9 cellular contexts compared by ENCODE assay signal in the genomic region with DNA sequence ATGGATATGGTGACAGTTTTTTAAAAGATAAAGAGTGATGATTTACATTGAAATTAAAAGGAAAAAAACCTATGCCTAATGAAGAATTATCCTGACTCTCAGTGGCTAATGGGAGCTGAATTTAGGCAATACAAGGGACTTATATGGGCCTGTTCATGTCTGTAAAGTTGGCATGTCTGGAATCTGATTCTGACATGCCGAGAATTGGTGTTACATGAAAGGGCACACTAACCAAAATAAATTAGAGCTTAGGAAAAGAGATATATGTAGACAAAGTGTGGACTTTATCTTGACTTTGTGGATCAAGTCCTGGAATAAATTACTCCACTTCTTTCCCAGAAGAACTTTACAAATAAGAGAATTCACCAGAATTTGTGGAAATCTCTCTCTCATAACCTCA. TPM values are rescaled to one million over a fixed set of nuclear protein-coding genes. Genes with fewer than 3 reads are reported as not detected.
DNase-seq lines count a peak whose midpoint lies in the region; ATAC-seq and TF ChIP-seq lines count a peak whose summit lies in the region.
"Had no signal": no experiment of that assay in that cellular context is flagged by ENCODE, and none has a peak within 500 bp of the region (broad histone marks: within the 10 kb centered on the region; RNA-seq: fewer than 3 reads in every experiment).

No MANE protein-coding gene starts in this region.

- peaks cover 6 to 24% (median 17%) of the 10 kb centered on the region in 4 donors for H3K4me1 ChIP-seq in liver (ENCODE audit: control insufficient read depth in 4 of 4, insufficient read depth in 4 of 4, low read length in 3 of 4)

- no peak for TF ChIP-seq RAD21 in liver (IDR thresholded peaks at IDR 0.05)

- H3K9me3 ChIP-seq in liver (ENCODE audit: control insufficient read depth in 4 of 4, low read length in 3 of 4), result no peaks in the 10 kb centered on the region

- TF ChIP-seq CTCF in liver (IDR thresholded peaks at IDR 0.05; ENCODE audit: low read depth, low read length, missing input control) (no peak), type B pancreatic cell (conservative IDR thresholded peaks at IDR 0.05) (no peak), RWPE1 (conservative IDR thresholded peaks at IDR 0.05; ENCODE audit: low read depth) (no peak)

- H3K27ac Mint-ChIP-seq in activated T-cell treated with anti-CD3 and anti-CD28 coated beads, Interleukin-2, amount 50 U/mL, for 72 hours, result peak overlapping the region; percentile 98
- H3K27ac Mint-ChIP-seq in type B pancreatic cell, result peak overlapping the region; percentile 99

- peak overlapping the region; percentile 94 to 96 for H3K9ac ChIP-seq in liver (ENCODE audit: low read depth in 1 of 2, low read length in 2 of 2)

- POLR2A ChIA-PET in RWPE1 (lab: Yijun Ruan, JAX; ENCODE audit: low non-redundant PET), result interaction anchor here (1.7 kb wide), 1 partner anchor 10 kb away, joined by 9 read pairs; a partner anchor contains a TSS

- H3K4me3 Mint-ChIP-seq in activated T-cell treated with anti-CD3 and anti-CD28 coated beads, Interleukin-2, amount 50 U/mL, for 72 hours, result peak overlapping the region; percentile 95
- H3K4me3 Mint-ChIP-seq in type B pancreatic cell, result peak overlapping the region; percentile 99

- no peaks in the 10 kb centered on the region for H3K27me3 ChIP-seq in liver (ENCODE audit: control insufficient read depth in 4 of 4, insufficient read depth in 4 of 4, low read length in 3 of 4)

- CTCF ChIA-PET in RWPE1 (lab: Yijun Ruan, JAX), result interaction anchor here (0.6 to 0.9 kb wide), 4 partner anchors 10 to 665 kb away, joined by 3 to 5 read pairs (median 4); no protein-coding TSS in a partner anchor

- no peak for DNase-seq in activated T-cell treated with anti-CD3 and anti-CD28 coated beads, Interleukin-2, amount 50 U/mL, for 72 hours
- DNase-seq in activated T-cell treated with anti-CD3 and anti-CD28 coated beads for 4 hours (no peak), astrocyte of the hippocampus (ENCODE audit: low read depth, low spot score) (peak; percentile 27), type B pancreatic cell (ENCODE audit: extremely low spot score, unreplicated experiment) (no peak), RWPE1 (ENCODE audit: low spot score) (no peak)
- DNase-seq: KG1 had no signal

- WGBS in liver, result 26% methylated on average over 1 of the region's 1 CpG

- peaks cover 11% of the 10 kb centered on the region in 2 donors for H3K36me3 Mint-ChIP-seq in activated T-cell treated with anti-CD3 and anti-CD28 coated beads, Interleukin-2, amount 50 U/mL, for 72 hours (ENCODE audit: insufficient read depth in 2 of 2)
- H3K36me3 Mint-ChIP-seq in type B pancreatic cell, result peaks cover 21% of the 10 kb centered on the region

- no peak for ATAC-seq in activated T-cell treated with anti-CD3 and anti-CD28 coated beads, Interleukin-2, amount 50 U/mL, for 72 hours (replicated peaks in 1 of 2)
- no peak for ATAC-seq in GM18861 (IDR thresholded peaks at IDR 0.05; ENCODE audit: unreplicated experiment)
- no peak for ATAC-seq in HG02588 (IDR thresholded peaks at IDR 0.05; ENCODE audit: unreplicated experiment)

- H3K9me3 Mint-ChIP-seq in activated T-cell treated with anti-CD3 and anti-CD28 coated beads, Interleukin-2, amount 50 U/mL, for 72 hours, result no peaks in the 10 kb centered on the region
- no peaks in the 10 kb centered on the region for H3K9me3 Mint-ChIP-seq in type B pancreatic cell

- H3K27ac ChIP-seq in liver (ENCODE audit: low read depth in 1 of 2, low read length in 2 of 2) (peak overlapping the region; percentile 73 to 93), RWPE1 (no peak overlapping the region)

- no peaks in the 10 kb centered on the region for H3K36me3 ChIP-seq in liver (ENCODE audit: control insufficient read depth in 4 of 4, insufficient read depth in 3 of 4, low read depth in 1 of 4, low read length in 3 of 4)

- no peaks in the 10 kb centered on the region for H3K27me3 Mint-ChIP-seq in activated T-cell treated with anti-CD3 and anti-CD28 coated beads, Interleukin-2, amount 50 U/mL, for 72 hours (ENCODE audit: low read depth)
- H3K27me3 Mint-ChIP-seq in type B pancreatic cell, result no peaks in the 10 kb centered on the region

- peak overlapping the region; percentile 79 to 98 (median 81) for H3K4me3 ChIP-seq in liver (ENCODE audit: low read depth in 1 of 3, low read length in 3 of 3)

- H3K4me1 Mint-ChIP-seq in activated T-cell treated with anti-CD3 and anti-CD28 coated beads, Interleukin-2, amount 50 U/mL, for 72 hours (ENCODE audit: low read depth), result peaks cover 68% of the 10 kb centered on the region
- H3K4me1 Mint-ChIP-seq in type B pancreatic cell (ENCODE audit: unreplicated experiment), result peaks cover 25% of the 10 kb centered on the region

TF ChIP-seq in liver, 16 proteins besides CTCF, POLR2A, EP300 and RAD21:
- TF ChIP-seq, protein P1, sequence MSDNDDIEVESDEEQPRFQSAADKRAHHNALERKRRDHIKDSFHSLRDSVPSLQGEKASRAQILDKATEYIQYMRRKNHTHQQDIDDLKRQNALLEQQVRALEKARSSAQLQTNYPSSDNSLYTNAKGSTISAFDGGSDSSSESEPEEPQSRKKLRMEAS (IDR thresholded peaks at IDR 0.05), result no peak
- TF ChIP-seq EGR1 (IDR thresholded peaks at IDR 0.05; ENCODE audit: low read depth in 2 of 2), result no peak
- TF ChIP-seq, protein P2, sequence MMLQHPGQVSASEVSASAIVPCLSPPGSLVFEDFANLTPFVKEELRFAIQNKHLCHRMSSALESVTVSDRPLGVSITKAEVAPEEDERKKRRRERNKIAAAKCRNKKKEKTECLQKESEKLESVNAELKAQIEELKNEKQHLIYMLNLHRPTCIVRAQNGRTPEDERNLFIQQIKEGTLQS (IDR thresholded peaks at IDR 0.05), result no peak
- TF ChIP-seq ZBTB33 (IDR thresholded peaks at IDR 0.05), result no peak
- no peak for TF ChIP-seq YY1 (IDR thresholded peaks at IDR 0.05)
- TF ChIP-seq RXRA (IDR thresholded peaks at IDR 0.05), result no peak
- TF ChIP-seq FOXA2 (IDR thresholded peaks at IDR 0.05), result no peak
- no peak for TF ChIP-seq NR2F2 (IDR thresholded peaks at IDR 0.05)
- TF ChIP-seq TAF1 (conservative IDR thresholded peaks at IDR 0.05), result no peak
- TF ChIP-seq, protein P3, sequence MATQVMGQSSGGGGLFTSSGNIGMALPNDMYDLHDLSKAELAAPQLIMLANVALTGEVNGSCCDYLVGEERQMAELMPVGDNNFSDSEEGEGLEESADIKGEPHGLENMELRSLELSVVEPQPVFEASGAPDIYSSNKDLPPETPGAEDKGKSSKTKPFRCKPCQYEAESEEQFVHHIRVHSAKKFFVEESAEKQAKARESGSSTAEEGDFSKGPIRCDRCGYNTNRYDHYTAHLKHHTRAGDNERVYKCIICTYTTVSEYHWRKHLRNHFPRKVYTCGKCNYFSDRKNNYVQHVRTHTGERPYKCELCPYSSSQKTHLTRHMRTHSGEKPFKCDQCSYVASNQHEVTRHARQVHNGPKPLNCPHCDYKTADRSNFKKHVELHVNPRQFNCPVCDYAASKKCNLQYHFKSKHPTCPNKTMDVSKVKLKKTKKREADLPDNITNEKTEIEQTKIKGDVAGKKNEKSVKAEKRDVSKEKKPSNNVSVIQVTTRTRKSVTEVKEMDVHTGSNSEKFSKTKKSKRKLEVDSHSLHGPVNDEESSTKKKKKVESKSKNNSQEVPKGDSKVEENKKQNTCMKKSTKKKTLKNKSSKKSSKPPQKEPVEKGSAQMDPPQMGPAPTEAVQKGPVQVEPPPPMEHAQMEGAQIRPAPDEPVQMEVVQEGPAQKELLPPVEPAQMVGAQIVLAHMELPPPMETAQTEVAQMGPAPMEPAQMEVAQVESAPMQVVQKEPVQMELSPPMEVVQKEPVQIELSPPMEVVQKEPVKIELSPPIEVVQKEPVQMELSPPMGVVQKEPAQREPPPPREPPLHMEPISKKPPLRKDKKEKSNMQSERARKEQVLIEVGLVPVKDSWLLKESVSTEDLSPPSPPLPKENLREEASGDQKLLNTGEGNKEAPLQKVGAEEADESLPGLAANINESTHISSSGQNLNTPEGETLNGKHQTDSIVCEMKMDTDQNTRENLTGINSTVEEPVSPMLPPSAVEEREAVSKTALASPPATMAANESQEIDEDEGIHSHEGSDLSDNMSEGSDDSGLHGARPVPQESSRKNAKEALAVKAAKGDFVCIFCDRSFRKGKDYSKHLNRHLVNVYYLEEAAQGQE (IDR thresholded peaks at IDR 0.05), result no peak
- no peak for TF ChIP-seq GABPA (IDR thresholded peaks at IDR 0.05 in 1 of 2, conservative IDR thresholded peaks at IDR 0.05 in 1 of 2)
- TF ChIP-seq SP1 (IDR thresholded peaks at IDR 0.05), result no peak
TF ChIP-seq in liver: peak in this region for 0.

RNA-seq across cellular contexts. Expression of gene TDG, which starts 1.1 kb away (rescaled TPM):
- 10 to 100 TPM; 24.9 to 28.8 TPM for total RNA-seq in activated T-cell treated with anti-CD3 and anti-CD28 coated beads, Interleukin-2, amount 50 U/mL, for 72 hours
- total RNA-seq in liver (10 to 100 TPM; 14.4 to 18.7 TPM), type B pancreatic cell (ENCODE audit: low replicate concordance) (40.1 and 43.6 TPM in 2 replicates)
- 1 to 10 TPM; 5.0 to 9.3 TPM for polyA plus RNA-seq in liver

RNA-seq across cellular contexts. Expression of gene HSP90B1, which starts 36.5 kb away (rescaled TPM):
- 100 to 1,000 TPM; 416 to 532 TPM for total RNA-seq in activated T-cell treated with anti-CD3 and anti-CD28 coated beads, Interleukin-2, amount 50 U/mL, for 72 hours
- total RNA-seq in liver, result 100 to 1,000 TPM; 296 to 854 TPM
- polyA plus RNA-seq in liver, result 100 to 1,000 TPM; 508 to 650 TPM
- 832 and 967 TPM in 2 replicates for total RNA-seq in type B pancreatic cell (ENCODE audit: low replicate concordance)
